In genomic region chr15:85840079-85840801, GRCh38 we compare ENCODE assay signal across 8 cellular contexts. TPM values are rescaled to one million over a fixed set of nuclear protein-coding genes. Genes with fewer than 3 reads are reported as not detected.
DNase-seq lines count a peak whose midpoint lies in the region; ATAC-seq, FAIRE-seq and TF ChIP-seq lines count a peak whose summit lies in the region.

No MANE protein-coding gene starts in this region.

- H3K9ac ChIP-seq in adipocyte (ENCODE audit: low read length) = peak overlapping the region; percentile 40

- H3K4me3 ChIP-seq in adipocyte (ENCODE audit: low read length) (peak overlapping the region; percentile 72), prostate gland (peak overlapping the region in 1 of 2 donors; percentile 18)

- H3K27ac ChIP-seq in prostate gland = no peak overlapping the region

- TF ChIP-seq CTCF in GM12872 (IDR thresholded peaks at IDR 0.05; ENCODE audit: insufficient read depth, low read depth, low read length) (peak; percentile 90), prostate gland (IDR thresholded peaks at IDR 0.05) (peak; percentile 72 to 95 (median 86))

- intact Hi-C loops in left cardiac atrium (cut with DNase I) = no loop called here
- intact Hi-C loops in prostate gland (cut with DNase I) = no loop called here

- H3K27me3 ChIP-seq in adipocyte (replicated peaks; ENCODE audit: control insufficient read depth, insufficient read depth, low read length) (peaks cover 19% of the 10 kb centered on the region), prostate gland (replicated peaks; ENCODE audit: insufficient read depth) (no peaks in the 10 kb centered on the region)

- ATAC-seq in HG02610 (IDR thresholded peaks at IDR 0.05; ENCODE audit: unreplicated experiment) = peak; percentile 95
- peak; percentile 93 to 96 for ATAC-seq in left cardiac atrium

- no peak for FAIRE-seq in urothelium cell line (lab: Jason Lieb, UNC)

- WGBS in prostate gland = 9% methylated on average over 26 of the region's 32 CpGs

- peak; percentile 20 for DNase-seq in NCI-H1092 (lab: John Stamatoyannopoulos, UW)
- DNase-seq in T follicular helper cell (ENCODE audit: low read depth) = peak; percentile 59
- peak; percentile 92 for DNase-seq in adipocyte (ENCODE audit: low read depth)
- peak; percentile 86 for DNase-seq in left cardiac atrium
- peak; percentile 75 for DNase-seq in prostate gland (ENCODE audit: low spot score)
- DNase-seq in urothelium cell line (ENCODE audit: low spot score) = peak; percentile 91

- H3K4me1 ChIP-seq in adipocyte (ENCODE audit: control insufficient read depth, insufficient read depth, low read length) (peaks cover 4% of the 10 kb centered on the region), prostate gland (replicated peaks) (no peaks in the 10 kb centered on the region)

- no peaks in the 10 kb centered on the region for H3K36me3 ChIP-seq in adipocyte (ENCODE audit: control insufficient read depth, insufficient read depth, low read length, severe bottlenecking)
- no peaks in the 10 kb centered on the region for H3K36me3 ChIP-seq in prostate gland

- TF ChIP-seq POLR2A in prostate gland (IDR thresholded peaks at IDR 0.05) = no peak

- H3K9me3 ChIP-seq in adipocyte (ENCODE audit: control insufficient read depth, low read length) (peaks cover 3% of the 10 kb centered on the region), prostate gland (no peaks in the 10 kb centered on the region)

RNA-seq across cellular contexts. Expression of gene KLHL25, which starts 45.5 kb away (rescaled TPM):
- 1 to 10 TPM; 5.9 to 7.3 TPM for total RNA-seq in left cardiac atrium
- 10 to 100 TPM in 1 of 2 donors, 1 to 10 TPM in 1; 5.1 to 30.8 TPM for total RNA-seq in prostate gland

Comparison
In these comparisons a context has a peak if more than half of its experiments do, and no peak if none do; other contexts are left out.
1. DNase-seq: peak in every context shown above with its lines; median percentile 92 in adipocyte; 91 in urothelium cell line; 86 in left cardiac atrium; 75 in prostate gland; 59 in T follicular helper cell; 20 in NCI-H1092.